8 cellular contexts compared by ENCODE assay signal in genomic region chr1:65068202-65069011, GRCh38.
DNase-seq lines count a peak whose midpoint lies in the region; ATAC-seq and TF ChIP-seq lines count a peak whose summit lies in the region.

No MANE protein-coding gene starts in this region.

- ATAC-seq in HG03108 (IDR thresholded peaks at IDR 0.05; ENCODE audit: unreplicated experiment) = no peak

- no peak overlapping the region for H3K4ac ChIP-seq in trophoblast cell (ENCODE audit: low read depth, low read length)

- H4K8ac ChIP-seq in trophoblast cell (ENCODE audit: low read depth, low read length) = no peak overlapping the region

- H3K18ac ChIP-seq in trophoblast cell (ENCODE audit: low read length) = no peak overlapping the region

- H3K79me1 ChIP-seq in trophoblast cell (ENCODE audit: low read length) = peaks cover 1% of the 10 kb centered on the region

- H3K14ac ChIP-seq in trophoblast cell (ENCODE audit: low read length) = no peak overlapping the region

- H2AFZ ChIP-seq in ACC112 (ENCODE audit: low read length, unreplicated experiment) = peak overlapping the region; percentile 82
- H2AFZ ChIP-seq in trophoblast cell (ENCODE audit: insufficient read depth, low read length, poor library complexity) = peak overlapping the region; percentile 17

- no CpG with 5 or more reads among the region's 20 CpGs for WGBS in trophoblast cell (ENCODE audit: extremely low coverage, insufficient coverage, insufficient read length)

- no peak overlapping the region for H2BK5ac ChIP-seq in trophoblast cell (ENCODE audit: low read depth, low read length, poor library complexity)

- H3K4me1 ChIP-seq in ACC112 (ENCODE audit: control insufficient read depth, insufficient read depth, low read length, unreplicated experiment) = peaks cover 22% of the 10 kb centered on the region
- H3K4me1 ChIP-seq in trophoblast cell (ENCODE audit: control insufficient read depth in 1 of 2, insufficient read depth in 2 of 2, low read length in 2 of 2) = peaks cover 0 to 4% of the 10 kb centered on the region in 2 experiments

- H3K4me3 ChIP-seq in ACC112 (ENCODE audit: low read depth, low read length) = peak overlapping the region; percentile 90
- peak overlapping the region; percentile 48 to 83 for H3K4me3 ChIP-seq in foreskin fibroblast (ENCODE audit: low read depth in 1 of 2, low read length in 2 of 2)
- H3K4me3 ChIP-seq in trophoblast cell (ENCODE audit: low read depth, low read length) = no peak overlapping the region

- H3K4me2 ChIP-seq in trophoblast cell (ENCODE audit: low read length) = peak overlapping the region; percentile 97

- H3K36me3 ChIP-seq in ACC112 (ENCODE audit: insufficient read depth, low read length) = no peaks in the 10 kb centered on the region
- H3K36me3 ChIP-seq in trophoblast cell (ENCODE audit: control insufficient read depth in 1 of 2, insufficient read depth in 2 of 2, low read length in 2 of 2) = no peaks in the 10 kb centered on the region

- no peak overlapping the region for H2BK120ac ChIP-seq in trophoblast cell (ENCODE audit: insufficient read depth, low read length, poor library complexity)

- no peak overlapping the region for H2BK12ac ChIP-seq in trophoblast cell (ENCODE audit: low read length)

- no peak for TF ChIP-seq CTCF in foreskin fibroblast (IDR thresholded peaks at IDR 0.05; ENCODE audit: low read depth, low read length)

- no peak overlapping the region for H2AK5ac ChIP-seq in trophoblast cell (ENCODE audit: low read length)

- H4K91ac ChIP-seq in trophoblast cell (ENCODE audit: low read depth, low read length) = no peak overlapping the region

- H3K27ac ChIP-seq in ACC112 (ENCODE audit: low read depth, low read length) = peak overlapping the region; percentile 66
- H3K27ac ChIP-seq in trophoblast cell (ENCODE audit: low read depth, low read length) = no peak overlapping the region

- no peak overlapping the region for H4K12ac ChIP-seq in trophoblast cell (ENCODE audit: low read depth, low read length)

- H3K27me3 ChIP-seq in ACC112 (ENCODE audit: insufficient read depth, low read length) (no peaks in the 10 kb centered on the region), trophoblast cell (ENCODE audit: insufficient read depth, low read length) (peaks cover 9% of the 10 kb centered on the region)

- no peak overlapping the region for H3K23ac ChIP-seq in trophoblast cell (ENCODE audit: low read length)

- H3K79me2 ChIP-seq in ACC112 (ENCODE audit: control insufficient read depth, insufficient read depth, low read length, unreplicated experiment) (peaks cover 5% of the 10 kb centered on the region), trophoblast cell (ENCODE audit: control insufficient read depth, insufficient read depth, low read length, poor library complexity) (no peaks in the 10 kb centered on the region)

- DNase-seq in GM03348 (ENCODE audit: low spot score) (peak; percentile 26), LHCN-M2 (ENCODE audit: low read depth) (peak; percentile 11), foreskin fibroblast (peak; percentile 2 to 39), trophoblast cell (peak in 1 of 2 donors; percentile 24), D341Med (ENCODE audit: low spot score) (no peak)
- DNase-seq in activated T-cell treated with anti-CD3 and anti-CD28 coated beads, Interleukin-2, amount 50 U/mL, for 48 hours = peak; percentile 42 to 43

- H3K9me3 ChIP-seq in trophoblast cell (ENCODE audit: insufficient read depth, low read depth, low read length) = no peaks in the 10 kb centered on the region

- no peak overlapping the region for H3K9ac ChIP-seq in trophoblast cell (ENCODE audit: low read length)
